ENCODE assay signal across 8 cellular contexts in the genomic region with DNA sequence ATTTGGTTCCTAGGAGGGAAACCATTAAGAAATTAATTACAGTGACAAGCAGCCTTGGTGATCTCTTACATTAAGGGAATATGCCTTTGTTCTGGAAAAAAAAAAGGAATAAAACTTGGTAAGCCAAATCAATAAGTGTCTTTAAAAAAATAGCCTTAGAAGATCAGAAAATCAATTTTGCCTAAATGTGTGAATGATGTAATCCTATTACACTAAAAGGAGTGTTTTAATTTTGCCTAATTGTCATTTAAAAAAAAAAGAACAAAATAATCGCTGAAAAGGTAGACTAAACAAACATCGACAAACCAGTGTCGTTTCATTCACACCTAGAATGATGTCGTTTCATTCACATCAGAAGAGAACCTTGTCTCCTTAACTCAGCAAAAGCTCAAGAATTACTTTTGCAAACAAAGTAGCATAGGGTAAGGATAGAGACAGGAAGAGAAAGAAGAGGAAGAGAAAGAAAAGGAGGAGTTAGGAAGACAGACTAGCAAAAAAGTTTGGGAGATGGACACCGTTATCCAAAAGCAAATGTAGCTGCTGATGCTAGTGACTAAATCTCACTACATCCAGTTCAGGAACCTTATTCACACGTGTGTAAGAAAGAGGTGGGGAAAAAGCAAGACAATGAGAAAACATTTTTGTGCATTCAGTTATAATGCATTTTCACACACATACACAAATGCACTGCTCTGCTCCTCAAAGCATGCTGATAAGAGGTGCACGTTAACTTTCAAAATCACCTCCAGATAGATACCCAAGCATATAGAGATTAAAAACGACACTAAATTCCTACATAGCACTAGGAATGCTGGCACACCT.
DNase-seq lines count a peak whose midpoint lies in the region; ATAC-seq and TF ChIP-seq lines count a peak whose summit lies in the region.

No MANE protein-coding gene starts in this region.

- no peaks in the 10 kb centered on the region for H4K20me1 ChIP-seq in neural progenitor cell (ENCODE audit: low read depth)

- H3K9me3 Mint-ChIP-seq in CD8-positive, alpha-beta T cell, result no peaks in the 10 kb centered on the region
- H3K9me3 Mint-ChIP-seq in neural progenitor cell, result no peaks in the 10 kb centered on the region

- CTCF ChIA-PET in CD8-positive, alpha-beta T cell (lab: Charles Lee), result interaction anchor here (0.8 to 1.8 kb wide), 4 partner anchors 8 to 192 kb away, joined by 3 to 6 read pairs (median 4); no protein-coding TSS in a partner anchor

- H3K27ac ChIP-seq in CD8-positive, alpha-beta T cell (ENCODE audit: low read depth, low read length), result peak overlapping the region; percentile 71
- H3K27ac ChIP-seq in dorsolateral prefrontal cortex (peak overlapping the region in 42 of 59 donors; percentile 2 to 82 (median 57)), neural progenitor cell (no peak overlapping the region)

- peak overlapping the region; percentile 90 for H3K4me3 Mint-ChIP-seq in CD8-positive, alpha-beta T cell
- H3K4me3 Mint-ChIP-seq in neural progenitor cell, result peak overlapping the region; percentile 2

- no peak for DNase-seq in CD8-positive, alpha-beta T cell
- DNase-seq in MG63 (no peak), dorsolateral prefrontal cortex (no peak), neural progenitor cell (ENCODE audit: low spot score) (no peak), DMS153 treated with DMSO at 0.1 percent for 48 hours (lab: John Stamatoyannopoulos, UW; ENCODE audit: unreplicated experiment) (no peak), mesenteric fat pad (ENCODE audit: low spot score) (no peak), hepatic stellate cell (ENCODE audit: low spot score) (no peak)

- ATAC-seq in CD8-positive, alpha-beta T cell, result no peak
- no peak for ATAC-seq in HG03095 (IDR thresholded peaks at IDR 0.05; ENCODE audit: unreplicated experiment)

- H3K27me3 Mint-ChIP-seq in CD8-positive, alpha-beta T cell (ENCODE audit: low read depth), result no peaks in the 10 kb centered on the region
- no peaks in the 10 kb centered on the region for H3K27me3 Mint-ChIP-seq in neural progenitor cell (ENCODE audit: insufficient read depth, low read depth)

- H3K79me2 ChIP-seq in neural progenitor cell (ENCODE audit: low read depth), result no peaks in the 10 kb centered on the region

- H3K4me2 ChIP-seq in neural progenitor cell, result peak overlapping the region; percentile 48

- H3K9ac ChIP-seq in neural progenitor cell, result no peak overlapping the region

- intact Hi-C loops in CD8-positive, alpha-beta T cell (cut with DNase I, micrococcal nuclease), result loop anchor here (1.0 to 10.0 kb wide), 12 partner anchors 11 to 320 kb away; no protein-coding TSS in a partner anchor
- intact Hi-C loops in dorsolateral prefrontal cortex (cut with DNase I), result loop anchor here in 1 of 2 donors (5.0 kb wide), 2 partner anchors 58 to 192 kb away; no protein-coding TSS in a partner anchor

- H3K27me3 ChIP-seq in CD8-positive, alpha-beta T cell (ENCODE audit: insufficient read depth, low read length), result no peaks in the 10 kb centered on the region
- H3K27me3 ChIP-seq in MG63 (no peaks in the 10 kb centered on the region), dorsolateral prefrontal cortex (no peaks in the 10 kb centered on the region), neural progenitor cell (no peaks in the 10 kb centered on the region)

- H3K36me3 ChIP-seq in CD8-positive, alpha-beta T cell (ENCODE audit: insufficient read depth, low read length), result no peaks in the 10 kb centered on the region
- H3K36me3 ChIP-seq in MG63 (no peaks in the 10 kb centered on the region; the same call in 1 of the 2 replicates), neural progenitor cell (no peaks in the 10 kb centered on the region)

- peaks cover 19% of the 10 kb centered on the region for H3F3A ChIP-seq in neural progenitor cell (ENCODE audit: low read depth)

- POLR2A ChIA-PET in CD8-positive, alpha-beta T cell (lab: Charles Lee), result interaction anchor here (0.6 to 2.3 kb wide), 7 partner anchors 8 to 119 kb away, joined by 3 to 14 read pairs (median 3); a partner anchor contains a TSS

- no peak for TF ChIP-seq CTCF in CD8-positive, alpha-beta T cell (IDR thresholded peaks at IDR 0.05)
- no peak for TF ChIP-seq CTCF in dorsolateral prefrontal cortex (IDR thresholded peaks at IDR 0.05 in 54 of 56, conservative IDR thresholded peaks at IDR 0.05 in 2 of 56; ENCODE audit: low read depth in 1 of 56, partially characterized antibody in 56 of 56)
- no peak for TF ChIP-seq CTCF in neural progenitor cell (IDR thresholded peaks at IDR 0.05)

- H3K27ac Mint-ChIP-seq in CD8-positive, alpha-beta T cell, result peak overlapping the region; percentile 99
- H3K27ac Mint-ChIP-seq in neural progenitor cell, result no peak overlapping the region

- H3K4me1 Mint-ChIP-seq in CD8-positive, alpha-beta T cell (ENCODE audit: low read depth), result peaks cover 92% of the 10 kb centered on the region
- H3K4me1 Mint-ChIP-seq in neural progenitor cell, result peaks cover 21% of the 10 kb centered on the region

- H3K4me3 ChIP-seq in CD8-positive, alpha-beta T cell (ENCODE audit: low read depth, low read length), result peak overlapping the region; percentile 33
- H3K4me3 ChIP-seq in MG63 (peak overlapping the region; percentile 33), dorsolateral prefrontal cortex (peak overlapping the region in 56 of 59 donors; percentile 3 to 61 (median 48)), neural progenitor cell (no peak overlapping the region)

- no peaks in the 10 kb centered on the region for H3K9me3 ChIP-seq in CD8-positive, alpha-beta T cell (ENCODE audit: low read length)
- no peaks in the 10 kb centered on the region for H3K9me3 ChIP-seq in MG63
- no peaks in the 10 kb centered on the region for H3K9me3 ChIP-seq in neural progenitor cell (ENCODE audit: low read depth)

- peaks cover 19% of the 10 kb centered on the region for H3K36me3 Mint-ChIP-seq in CD8-positive, alpha-beta T cell
- no peaks in the 10 kb centered on the region for H3K36me3 Mint-ChIP-seq in neural progenitor cell

- peaks cover 68% of the 10 kb centered on the region for H3K4me1 ChIP-seq in CD8-positive, alpha-beta T cell (ENCODE audit: insufficient read depth, low read length)
- H3K4me1 ChIP-seq in neural progenitor cell, result peaks cover 12% of the 10 kb centered on the region

- peak overlapping the region; percentile 3 for H2AFZ ChIP-seq in neural progenitor cell (replicated peaks)
